ENCODE assay signal across 11 cellular contexts in genomic region chr5:181168595-181169118, GRCh38. TPM values are rescaled to one million over a fixed set of nuclear protein-coding genes. Genes with fewer than 3 reads are reported as not detected.
DNase-seq lines count a peak whose midpoint lies in the region; ATAC-seq, FAIRE-seq and TF ChIP-seq lines count a peak whose summit lies in the region.
"Had no signal": no experiment of that assay in that cellular context is flagged by ENCODE, and none has a peak within 500 bp of the region (broad histone marks: within the 10 kb centered on the region; RNA-seq: fewer than 3 reads in every experiment).

No MANE protein-coding gene starts in this region.

- TF ChIP-seq POLR2A in K562 (conservative IDR thresholded peaks at IDR 0.05), result no peak

- no peak for FAIRE-seq in K562 (lab: Jason Lieb, UNC)

- H3F3A ChIP-seq in Loucy (ENCODE audit: low read depth) (no peaks in the 10 kb centered on the region), neural cell (ENCODE audit: insufficient read depth, low read length, poor library complexity, severe bottlenecking) (no peaks in the 10 kb centered on the region)

- no peaks in the 10 kb centered on the region for H3K79me2 ChIP-seq in Loucy (ENCODE audit: insufficient read depth, low read length)
- H3K79me2 ChIP-seq in K562 (ENCODE audit: control insufficient read depth, insufficient read depth, low read length), result no peaks in the 10 kb centered on the region
- H3K79me2 ChIP-seq in neural cell (replicated peaks; ENCODE audit: insufficient read depth, low read length), result no peaks in the 10 kb centered on the region
- no peaks in the 10 kb centered on the region for H3K79me2 ChIP-seq in osteoblast (ENCODE audit: insufficient read depth, low read length)

- H3K9me3 ChIP-seq in Loucy (ENCODE audit: insufficient read depth, low read depth, low read length), result no peaks in the 10 kb centered on the region
- H3K9me3 ChIP-seq in K562 (replicated peaks; ENCODE audit: control insufficient read depth, insufficient read depth, low read depth, low read length), result no peaks in the 10 kb centered on the region
- H3K9me3 ChIP-seq in neural cell (ENCODE audit: low read length), result no peaks in the 10 kb centered on the region
- no peaks in the 10 kb centered on the region for H3K9me3 ChIP-seq in osteoblast (ENCODE audit: low read depth, low read length)
- H3K9me3 ChIP-seq: SJSA1 had no signal

- H3K4me1 ChIP-seq in Loucy (ENCODE audit: insufficient read depth, low read length, poor library complexity, severe bottlenecking), result peaks cover 4% of the 10 kb centered on the region
- peaks cover 29 to 31% of the 10 kb centered on the region in 2 experiments; a peak in 4 of 5 replicates for H3K4me1 ChIP-seq in K562 (replicated peaks in 1 of 2; ENCODE audit: control insufficient read depth in 2 of 2, insufficient read depth in 2 of 2, low read length in 2 of 2)
- peaks cover 17% of the 10 kb centered on the region for H3K4me1 ChIP-seq in osteoblast (ENCODE audit: insufficient read depth, low read length)

- in situ Hi-C loops in K562 (cut with MboI), result no loop called here

- DNase-seq in NCI-H82 (lab: John Stamatoyannopoulos, UW), result peak; percentile 32
- DNase-seq in NCI-H82 treated with DMSO at 0.1 percent for 48 hours (lab: John Stamatoyannopoulos, UW; ENCODE audit: unreplicated experiment), result no peak
- peak in 1 of 4 experiments; percentile 32 for DNase-seq in K562 (ENCODE audit: extremely low read depth in 1 of 4, low spot score in 3 of 4)
- no peak for DNase-seq in activated CD4-positive, CD25-positive, alpha-beta regulatory T cell treated with anti-CD3 and anti-CD28 coated beads, Interleukin-2, amount 50 U/mL, for 72 hours
- no peak for DNase-seq in osteoblast (ENCODE audit: insufficient read length, low spot score, missing footprints)
- DNase-seq: NCI-H226 had no signal

- H3K27me3 ChIP-seq in Loucy (ENCODE audit: insufficient read depth, low read length, poor library complexity, severe bottlenecking) (no peaks in the 10 kb centered on the region), K562 (ENCODE audit: control insufficient read depth in 2 of 2, insufficient read depth in 2 of 2, low read length in 2 of 2) (no peaks in the 10 kb centered on the region), neural cell (ENCODE audit: insufficient read depth, low read depth, low read length) (peaks cover 90% of the 10 kb centered on the region), osteoblast (ENCODE audit: insufficient read depth, low read length) (no peaks in the 10 kb centered on the region)

- H3K9ac ChIP-seq in Loucy (ENCODE audit: low read depth, low read length, poor library complexity, severe bottlenecking) (no peak overlapping the region), K562 (ENCODE audit: insufficient read depth in 1 of 2, low read depth in 2 of 2, low read length in 2 of 2) (peak overlapping the region; percentile 61 to 67; a peak in 3 of 4 replicates), neural cell (ENCODE audit: low read length) (no peak overlapping the region)

- peak; percentile 3; the same call in 2 of the 3 replicates for ATAC-seq in K562
- ATAC-seq in GM21576 (IDR thresholded peaks at IDR 0.05; ENCODE audit: unreplicated experiment), result no peak

- peak overlapping the region; percentile 64 for H3K27ac ChIP-seq in K562 (ENCODE audit: extremely low read depth, low read depth, low read length)
- H3K27ac ChIP-seq in neural cell (ENCODE audit: low read length), result no peak overlapping the region
- no peak overlapping the region for H3K27ac ChIP-seq in osteoblast (ENCODE audit: low read depth, low read length)
- H3K27ac ChIP-seq: SJSA1 had no signal

- no peak for TF ChIP-seq EP300 in K562 (IDR thresholded peaks at IDR 0.05; ENCODE audit: low read length)
- no peak for TF ChIP-seq EP300 in neural cell (conservative IDR thresholded peaks at IDR 0.05; ENCODE audit: poor library complexity, severe bottlenecking)

- no TSS peak for BruUV-seq in K562 (replicated peaks; lab: Mats Ljungman, UMichigan)

- no peaks in the 10 kb centered on the region for H3K9me2 ChIP-seq in Loucy (replicated peaks; ENCODE audit: low read depth, low read length)
- H3K9me2 ChIP-seq in neural cell (ENCODE audit: insufficient read depth, low read length), result no peaks in the 10 kb centered on the region

- POLR2A ChIA-PET in K562 (lab: Yijun Ruan, JAX), result interaction anchor here (0.6 to 1.5 kb wide), 5 partner anchors 9 to 19 kb away, joined by 3 to 7 read pairs (median 4); no protein-coding TSS in a partner anchor

- CTCF ChIA-PET in K562 (lab: Yijun Ruan, JAX; ENCODE audit: low intra/inter-chr PET ratio), result interaction anchor here (1.2 kb wide), 1 partner anchor 47 kb away, joined by 3 read pairs; no protein-coding TSS in a partner anchor

- H3K9me1 ChIP-seq in K562 (ENCODE audit: control insufficient read depth, insufficient read depth, low read length), result no peaks in the 10 kb centered on the region

- H3K36me3 ChIP-seq in Loucy (ENCODE audit: insufficient read depth, low read length) (no peaks in the 10 kb centered on the region), K562 (ENCODE audit: control insufficient read depth, insufficient read depth, low read length) (no peaks in the 10 kb centered on the region), neural cell (ENCODE audit: insufficient read depth, low read length) (no peaks in the 10 kb centered on the region), osteoblast (ENCODE audit: insufficient read depth, low read length) (no peaks in the 10 kb centered on the region)
- H3K36me3 ChIP-seq: SJSA1 had no signal

- H3K4me2 ChIP-seq in Loucy (ENCODE audit: low read depth, low read length, poor library complexity, severe bottlenecking) (peak overlapping the region; percentile 65), K562 (ENCODE audit: insufficient read depth, low read length) (peak overlapping the region; percentile 94), neural cell (ENCODE audit: low read length) (no peak overlapping the region), osteoblast (ENCODE audit: insufficient read depth, low read length) (no peak overlapping the region)

- no peaks in the 10 kb centered on the region for H4K20me1 ChIP-seq in Loucy (ENCODE audit: insufficient read depth, low read length, poor library complexity, severe bottlenecking)
- no peaks in the 10 kb centered on the region for H4K20me1 ChIP-seq in K562 (replicated peaks; ENCODE audit: control insufficient read depth, insufficient read depth, low read length)
- H4K20me1 ChIP-seq in neural cell (ENCODE audit: insufficient read depth), result no peaks in the 10 kb centered on the region
- H4K20me1 ChIP-seq in osteoblast (ENCODE audit: insufficient read depth, low read length), result no peaks in the 10 kb centered on the region

- TF ChIP-seq CTCF in Loucy (conservative IDR thresholded peaks at IDR 0.05; ENCODE audit: low read length) (no peak), K562 (IDR thresholded peaks at IDR 0.05 in 2 of 3, conservative IDR thresholded peaks at IDR 0.05 in 1 of 3; ENCODE audit: insufficient read depth in 2 of 3, low read depth in 1 of 3, low read length in 3 of 3) (no peak), neural cell (IDR thresholded peaks at IDR 0.05; ENCODE audit: poor library complexity, severe bottlenecking) (no peak), osteoblast (IDR thresholded peaks at IDR 0.05; ENCODE audit: extremely low read depth, low read depth, low read length) (no peak)

- H3K4me3 ChIP-seq in Loucy (ENCODE audit: low read length, poor library complexity, severe bottlenecking) (no peak overlapping the region), K562 (peak overlapping the region; percentile 47), neural cell (ENCODE audit: low read length) (peak overlapping the region; percentile 62), osteoblast (ENCODE audit: insufficient read depth, low read length) (no peak overlapping the region)
- H3K4me3 ChIP-seq: SJSA1 had no signal

- H2AFZ ChIP-seq in Loucy (ENCODE audit: low read length) (no peak overlapping the region), K562 (ENCODE audit: low read depth, low read length) (peak overlapping the region; percentile 95), neural cell (ENCODE audit: low read depth, low read length) (no peak overlapping the region), osteoblast (ENCODE audit: low read length) (no peak overlapping the region)

- no peak for TF ChIP-seq RAD21 in K562 (CRISPR knock-in tag; conservative IDR thresholded peaks at IDR 0.05 in 1 of 2, IDR thresholded peaks at IDR 0.05 in 1 of 2)
- no peak for TF ChIP-seq RAD21 in neural cell (conservative IDR thresholded peaks at IDR 0.05)

- WGBS in K562 (ENCODE audit: insufficient coverage, low coverage, missing lambda C conversion rate), result 3% methylated on average over 14 of the region's 14 CpGs

- intact Hi-C loops in K562 (cut with micrococcal nuclease), result loop anchor here (10.0 kb wide), 1 partner anchor 64 kb away; no protein-coding TSS in a partner anchor

RNA-seq across cellular contexts. Expression of gene OR2V2, which starts 21.3 kb away (rescaled TPM):
- total RNA-seq in K562 (2011; cell fraction: chromatin; rRNA removed; ENCODE audit: low replicate concordance), result not detected in 2 replicates
- not detected in 2 replicates for total RNA-seq in K562 (2011; cell fraction: nucleolus; rRNA removed)
- total RNA-seq in K562 (2011; cell fraction: nucleoplasm; rRNA removed), result not detected in 2 replicates
- total RNA-seq in K562 (2014; rRNA removed) (not detected in 2 replicates), K562 (2014; rRNA removed; fragmentation: Illumina TruSeq; extraction: Trizol) (not detected in 2 replicates), K562 (2015; rRNA removed; fragmentation: Illumina TruSeq; extraction: Trizol) (not detected in 2 replicates), K562 (2021) (not detected in 2 replicates), osteoblast (not detected in 2 replicates)
- polyA plus RNA-seq in K562 (2011; rRNA removed) (not detected in 2 replicates), K562 (2014; fragmentation: Illumina TruSeq; extraction: Trizol) (not detected in 2 replicates), K562 (2014; fragmentation: Nextera tagmentation; extraction: Ambion mirVana) (under 1 TPM in 1 of 2 experiments, not detected in 1; 0.01 TPM), K562 (2014; rRNA removed) (not detected in 2 replicates), neural cell (not detected in 2 replicates)
- polyA plus RNA-seq in K562 (2011; cell fraction: cytosol; rRNA removed), result not detected in 2 replicates
- polyA plus RNA-seq in K562 (2011; cell fraction: nucleus; rRNA removed), result not detected in 2 replicates
- polyA plus RNA-seq in K562 (2012), result not detected in 2 replicates
- not detected in 2 replicates for polyA minus RNA-seq in K562 (2011; rRNA and poly(A)+ RNA removed)
- polyA minus RNA-seq in K562 (2011; cell fraction: cytosol; rRNA and poly(A)+ RNA removed), result not detected in 2 replicates
- not detected in 2 replicates for polyA minus RNA-seq in K562 (2011; cell fraction: nucleus; rRNA and poly(A)+ RNA removed)
- not detected in 2 replicates for polyA minus RNA-seq in neural cell
- total RNA-seq: G401, SJSA1 had no signal

RNA-seq across cellular contexts. Expression of gene TRIM7, which starts 36.3 kb away (rescaled TPM):
- total RNA-seq in K562 (2011; cell fraction: chromatin; rRNA removed; ENCODE audit: low replicate concordance), result 5.4 and 8.3 TPM in 2 replicates
- 6.2 and 7.5 TPM in 2 replicates for total RNA-seq in K562 (2011; cell fraction: nucleolus; rRNA removed)
- total RNA-seq in K562 (2011; cell fraction: nucleoplasm; rRNA removed), result 7.2 and 7.9 TPM in 2 replicates
- total RNA-seq in K562 (2014; rRNA removed) (12.9 and 13.8 TPM in 2 replicates), K562 (2014; rRNA removed; fragmentation: Illumina TruSeq; extraction: Trizol) (8.4 and 11.7 TPM in 2 replicates), K562 (2015; rRNA removed; fragmentation: Illumina TruSeq; extraction: Trizol) (8.9 and 9.0 TPM in 2 replicates), K562 (2021) (10.3 and 12.4 TPM in 2 replicates), osteoblast (0.29 and 0.72 TPM in 2 replicates)
- polyA plus RNA-seq in K562 (2011; rRNA removed) (7.1 and 12.6 TPM in 2 replicates), K562 (2014; fragmentation: Illumina TruSeq; extraction: Trizol) (5.4 and 7.7 TPM in 2 replicates), K562 (2014; fragmentation: Nextera tagmentation; extraction: Ambion mirVana) (1 to 10 TPM; 2.6 to 3.2 TPM), K562 (2014; rRNA removed) (12.4 and 14.9 TPM in 2 replicates), neural cell (1.4 and 2.1 TPM in 2 replicates)
- polyA plus RNA-seq in K562 (2011; cell fraction: cytosol; rRNA removed), result 4.5 and 12.8 TPM in 2 replicates
- polyA plus RNA-seq in K562 (2011; cell fraction: nucleus; rRNA removed), result 8.4 and 8.9 TPM in 2 replicates
- 6.9 and 17.6 TPM in 2 replicates for polyA plus RNA-seq in K562 (2012)
- polyA minus RNA-seq in K562 (2011; rRNA and poly(A)+ RNA removed), result 3.3 and 4.2 TPM in 2 replicates
- polyA minus RNA-seq in K562 (2011; cell fraction: cytosol; rRNA and poly(A)+ RNA removed), result 3.4 and 4.1 TPM in 2 replicates
- 2.6 and 3.3 TPM in 2 replicates for polyA minus RNA-seq in K562 (2011; cell fraction: nucleus; rRNA and poly(A)+ RNA removed)
- polyA minus RNA-seq in neural cell, result 0.93 TPM in 1 of 2 replicates, not detected in the other

RNA-seq across cellular contexts. Expression of gene OR2V1, which starts 37.7 kb away (rescaled TPM):
- total RNA-seq in K562 (2011; cell fraction: chromatin; rRNA removed; ENCODE audit: low replicate concordance), result not detected in 2 replicates
- not detected in 2 replicates for total RNA-seq in K562 (2011; cell fraction: nucleolus; rRNA removed)
- total RNA-seq in K562 (2011; cell fraction: nucleoplasm; rRNA removed), result not detected in 2 replicates
- total RNA-seq in K562 (2014; rRNA removed), result 0.08 TPM in 1 of 2 replicates, not detected in the other
- 0.04 TPM in 1 of 2 replicates, not detected in the other for total RNA-seq in K562 (2014; rRNA removed; fragmentation: Illumina TruSeq; extraction: Trizol)
- total RNA-seq in K562 (2015; rRNA removed; fragmentation: Illumina TruSeq; extraction: Trizol), result not detected in 2 replicates
- 0.07 TPM in 1 of 2 replicates, not detected in the other for total RNA-seq in K562 (2021)
- 0.05 and 0.15 TPM in 2 replicates for polyA plus RNA-seq in K562 (2011; rRNA removed)
- 0.03 TPM in 2 replicates for polyA plus RNA-seq in K562 (2011; cell fraction: cytosol; rRNA removed)
- polyA plus RNA-seq in K562 (2011; cell fraction: nucleus; rRNA removed), result not detected in 2 replicates
- 0.06 and 0.08 TPM in 2 replicates for polyA plus RNA-seq in K562 (2012)
- polyA plus RNA-seq in K562 (2014; fragmentation: Illumina TruSeq; extraction: Trizol), result 0.10 TPM in 1 of 2 replicates, not detected in the other
- polyA plus RNA-seq in K562 (2014; fragmentation: Nextera tagmentation; extraction: Ambion mirVana), result under 1 TPM; 0.15 to 0.28 TPM
- polyA plus RNA-seq in K562 (2014; rRNA removed), result 0.07 TPM in 1 of 2 replicates, not detected in the other
- polyA minus RNA-seq in K562 (2011; rRNA and poly(A)+ RNA removed), result 0.12 TPM in 1 of 2 replicates, not detected in the other
- not detected in 2 replicates for polyA minus RNA-seq in K562 (2011; cell fraction: cytosol; rRNA and poly(A)+ RNA removed)
- not detected in 2 replicates for polyA minus RNA-seq in K562 (2011; cell fraction: nucleus; rRNA and poly(A)+ RNA removed)
- not detected in 2 replicates for polyA plus RNA-seq in neural cell
- polyA minus RNA-seq in neural cell, result not detected in 2 replicates
- not detected in 2 replicates for total RNA-seq in osteoblast
- total RNA-seq: G401, SJSA1 had no signal

RNA-seq across cellular contexts. Expression of gene TRIM41, which starts 54.4 kb away (rescaled TPM):
- total RNA-seq in K562 (2011; cell fraction: chromatin; rRNA removed; ENCODE audit: low replicate concordance), result 93.5 and 120 TPM in 2 replicates
- total RNA-seq in K562 (2011; cell fraction: nucleolus; rRNA removed), result 59.6 and 64.0 TPM in 2 replicates
- 84.3 and 102 TPM in 2 replicates for total RNA-seq in K562 (2011; cell fraction: nucleoplasm; rRNA removed)
- total RNA-seq in K562 (2014; rRNA removed), result 29.5 and 31.6 TPM in 2 replicates
- total RNA-seq in K562 (2014; rRNA removed; fragmentation: Illumina TruSeq; extraction: Trizol), result 11.4 and 14.2 TPM in 2 replicates
- 21.7 and 25.6 TPM in 2 replicates for total RNA-seq in K562 (2015; rRNA removed; fragmentation: Illumina TruSeq; extraction: Trizol)
- 37.7 and 47.6 TPM in 2 replicates for total RNA-seq in K562 (2021)
- 15.6 and 19.3 TPM in 2 replicates for polyA plus RNA-seq in K562 (2011; rRNA removed)
- polyA plus RNA-seq in K562 (2011; cell fraction: cytosol; rRNA removed), result 15.7 and 25.0 TPM in 2 replicates
- 121 and 125 TPM in 2 replicates for polyA plus RNA-seq in K562 (2011; cell fraction: nucleus; rRNA removed)
- polyA plus RNA-seq in K562 (2012), result 32.5 and 45.1 TPM in 2 replicates
- 20.9 and 29.8 TPM in 2 replicates for polyA plus RNA-seq in K562 (2014; fragmentation: Illumina TruSeq; extraction: Trizol)
- polyA plus RNA-seq in K562 (2014; fragmentation: Nextera tagmentation; extraction: Ambion mirVana), result 1 to 10 TPM; 1.8 to 2.1 TPM
- polyA plus RNA-seq in K562 (2014; rRNA removed), result 34.8 and 39.3 TPM in 2 replicates
- polyA minus RNA-seq in K562 (2011; rRNA and poly(A)+ RNA removed), result 14.0 and 16.6 TPM in 2 replicates
- polyA minus RNA-seq in K562 (2011; cell fraction: cytosol; rRNA and poly(A)+ RNA removed), result 7.3 and 9.5 TPM in 2 replicates
- 19.9 and 22.7 TPM in 2 replicates for polyA minus RNA-seq in K562 (2011; cell fraction: nucleus; rRNA and poly(A)+ RNA removed)
- 32.1 and 37.7 TPM in 2 replicates for polyA plus RNA-seq in neural cell
- polyA minus RNA-seq in neural cell, result 25.5 and 33.1 TPM in 2 replicates
- total RNA-seq in osteoblast, result 12.4 and 15.9 TPM in 2 replicates

Comparison
In these comparisons a context has a peak if more than half of its experiments do, and no peak if none do; other contexts are left out.
1. H3K4me2 ChIP-seq: peak in Loucy (single experiment) and K562 (single experiment); none in neural cell (single experiment) and osteoblast (single experiment).
2. H3K4me3 ChIP-seq: peak in K562 (single experiment) and neural cell (single experiment); none in Loucy (single experiment) and osteoblast (single experiment).
3. H3K9ac ChIP-seq: peak in K562 (2 of 2); none in Loucy (single experiment) and neural cell (single experiment).